9 cellular contexts compared by ENCODE assay signal in the genomic region with DNA sequence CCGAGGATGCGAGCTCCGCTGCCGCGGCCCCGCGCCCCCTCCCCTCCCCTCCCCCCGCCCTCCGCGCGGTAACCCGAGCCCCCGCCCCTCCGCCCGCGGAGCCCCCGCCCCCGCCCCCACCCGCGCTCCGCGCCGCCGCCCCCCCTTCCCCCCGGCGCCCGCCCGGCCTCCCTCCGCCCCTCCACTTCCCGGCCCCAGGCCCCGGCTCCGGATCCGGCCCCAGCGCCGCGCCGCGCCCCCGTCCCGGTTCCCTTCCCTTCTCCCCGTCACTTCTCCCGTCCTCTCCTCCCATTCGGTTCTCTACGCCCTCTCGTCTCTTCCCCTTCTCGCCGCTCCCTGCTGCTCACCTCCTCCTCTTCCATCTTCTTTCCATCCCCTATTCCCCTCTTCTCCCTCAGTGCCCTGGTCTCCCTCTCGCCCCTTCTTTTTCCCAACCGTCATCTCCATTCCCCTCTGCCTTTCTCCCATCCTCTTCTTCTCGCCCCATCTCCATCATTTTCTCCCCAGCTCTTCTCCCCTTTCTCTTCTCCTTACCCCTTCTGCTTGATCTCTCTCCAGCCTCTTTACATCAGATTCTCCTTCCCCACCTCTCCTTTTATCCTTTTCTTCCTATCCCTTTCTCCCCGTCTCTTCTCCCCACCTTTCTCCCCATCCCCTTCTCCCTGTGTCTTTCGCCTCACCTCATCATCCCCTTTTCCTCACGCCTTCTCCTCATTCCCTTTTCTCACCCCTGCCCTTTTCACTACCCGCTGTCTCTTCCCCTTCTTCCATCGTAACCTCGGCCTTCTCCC. TPM values are rescaled to one million over a fixed set of nuclear protein-coding genes. Genes with fewer than 3 reads are reported as not detected.
A peak's percentile ranks its signal among the peaks of the same experiment; 100 is the strongest.
DNase-seq lines count a peak whose midpoint lies in the region; TF ChIP-seq lines count a peak whose summit lies in the region.
"Had no signal": no experiment of that assay in that cellular context is flagged by ENCODE, and none has a peak within 500 bp of the region (broad histone marks: within the 10 kb centered on the region; RNA-seq: fewer than 3 reads in every experiment).

A gene with protein sequence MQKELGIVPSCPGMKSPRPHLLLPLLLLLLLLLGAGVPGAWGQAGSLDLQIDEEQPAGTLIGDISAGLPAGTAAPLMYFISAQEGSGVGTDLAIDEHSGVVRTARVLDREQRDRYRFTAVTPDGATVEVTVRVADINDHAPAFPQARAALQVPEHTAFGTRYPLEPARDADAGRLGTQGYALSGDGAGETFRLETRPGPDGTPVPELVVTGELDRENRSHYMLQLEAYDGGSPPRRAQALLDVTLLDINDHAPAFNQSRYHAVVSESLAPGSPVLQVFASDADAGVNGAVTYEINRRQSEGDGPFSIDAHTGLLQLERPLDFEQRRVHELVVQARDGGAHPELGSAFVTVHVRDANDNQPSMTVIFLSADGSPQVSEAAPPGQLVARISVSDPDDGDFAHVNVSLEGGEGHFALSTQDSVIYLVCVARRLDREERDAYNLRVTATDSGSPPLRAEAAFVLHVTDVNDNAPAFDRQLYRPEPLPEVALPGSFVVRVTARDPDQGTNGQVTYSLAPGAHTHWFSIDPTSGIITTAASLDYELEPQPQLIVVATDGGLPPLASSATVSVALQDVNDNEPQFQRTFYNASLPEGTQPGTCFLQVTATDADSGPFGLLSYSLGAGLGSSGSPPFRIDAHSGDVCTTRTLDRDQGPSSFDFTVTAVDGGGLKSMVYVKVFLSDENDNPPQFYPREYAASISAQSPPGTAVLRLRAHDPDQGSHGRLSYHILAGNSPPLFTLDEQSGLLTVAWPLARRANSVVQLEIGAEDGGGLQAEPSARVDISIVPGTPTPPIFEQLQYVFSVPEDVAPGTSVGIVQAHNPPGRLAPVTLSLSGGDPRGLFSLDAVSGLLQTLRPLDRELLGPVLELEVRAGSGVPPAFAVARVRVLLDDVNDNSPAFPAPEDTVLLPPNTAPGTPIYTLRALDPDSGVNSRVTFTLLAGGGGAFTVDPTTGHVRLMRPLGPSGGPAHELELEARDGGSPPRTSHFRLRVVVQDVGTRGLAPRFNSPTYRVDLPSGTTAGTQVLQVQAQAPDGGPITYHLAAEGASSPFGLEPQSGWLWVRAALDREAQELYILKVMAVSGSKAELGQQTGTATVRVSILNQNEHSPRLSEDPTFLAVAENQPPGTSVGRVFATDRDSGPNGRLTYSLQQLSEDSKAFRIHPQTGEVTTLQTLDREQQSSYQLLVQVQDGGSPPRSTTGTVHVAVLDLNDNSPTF (N-terminal part only) (minus strand): TSS at position 20 of the 791 bp plus-strand sequence. CDS start 14,196 bp downstream, outside the sequence.

- no peak for TF ChIP-seq EP300 in neural cell (conservative IDR thresholded peaks at IDR 0.05; ENCODE audit: poor library complexity, severe bottlenecking)

- H3K9ac ChIP-seq in neural cell (ENCODE audit: low read length) = peak within 1 kb of the TSS; percentile 97
- H3K9ac ChIP-seq: KMS-11 had no signal

- TF ChIP-seq CTCF in esophagus squamous epithelium (IDR thresholded peaks at IDR 0.05) (no peak), neural cell (IDR thresholded peaks at IDR 0.05; ENCODE audit: poor library complexity, severe bottlenecking) (no peak)

- no peaks in the 10 kb centered on the region for H3F3A ChIP-seq in neural cell (ENCODE audit: insufficient read depth, low read length, poor library complexity, severe bottlenecking)

- 18 to 27% methylated on average over 16 to 23 of the region's 56 CpGs for WGBS in esophagus squamous epithelium, 2 donors

- peaks cover 53% of the 10 kb centered on the region for H3K79me2 ChIP-seq in neural cell (replicated peaks; ENCODE audit: insufficient read depth, low read length)

- H4K20me1 ChIP-seq in neural cell (ENCODE audit: insufficient read depth) = no peaks in the 10 kb centered on the region

- no peaks in the 10 kb centered on the region for H3K9me3 ChIP-seq in SJSA1 (replicated peaks)
- no peaks in the 10 kb centered on the region for H3K9me3 ChIP-seq in esophagus squamous epithelium
- no peaks in the 10 kb centered on the region for H3K9me3 ChIP-seq in neural cell (ENCODE audit: low read length)

- H3K27ac ChIP-seq in SJSA1 = no peak within 1 kb of the TSS
- H3K27ac ChIP-seq in esophagus squamous epithelium = peak within 1 kb of the TSS; percentile 56 to 87 (median 76)
- H3K27ac ChIP-seq in neural cell (ENCODE audit: low read length) = peak within 1 kb of the TSS; percentile 93
- H3K27ac ChIP-seq: KMS-11 had no signal

- H3K4me3 ChIP-seq in SJSA1 (peak within 1 kb of the TSS; percentile 41), esophagus squamous epithelium (peak within 1 kb of the TSS; percentile 7 to 73 (median 50)), neural cell (ENCODE audit: low read length) (peak within 1 kb of the TSS; percentile 84)

- H3K9me2 ChIP-seq in neural cell (ENCODE audit: insufficient read depth, low read length) = no peaks in the 10 kb centered on the region

- H3K36me3 ChIP-seq in SJSA1 (no peaks in the 10 kb centered on the region), esophagus squamous epithelium (no peaks in the 10 kb centered on the region), neural cell (ENCODE audit: insufficient read depth, low read length) (no peaks in the 10 kb centered on the region)

- TF ChIP-seq RAD21 in neural cell (conservative IDR thresholded peaks at IDR 0.05) = no peak

- no peak for TF ChIP-seq POLR2A in esophagus squamous epithelium (IDR thresholded peaks at IDR 0.05)

- intact Hi-C loops in esophagus squamous epithelium (cut with DNase I) = no loop called here

- no peaks in the 10 kb centered on the region for H3K27me3 ChIP-seq in SJSA1 (replicated peaks)
- peaks cover 0 to 56% (median 0%) of the 10 kb centered on the region in 4 donors for H3K27me3 ChIP-seq in esophagus squamous epithelium
- no peaks in the 10 kb centered on the region for H3K27me3 ChIP-seq in neural cell (ENCODE audit: insufficient read depth, low read depth, low read length)

- peak within 1 kb of the TSS; percentile 68 for H3K4me2 ChIP-seq in neural cell (ENCODE audit: low read length)
- H3K4me2 ChIP-seq: KMS-11 had no signal

- H2AFZ ChIP-seq in neural cell (ENCODE audit: low read depth, low read length) = peak within 1 kb of the TSS; percentile 94

- H3K4me1 ChIP-seq in SJSA1 (replicated peaks) = no peaks in the 10 kb centered on the region; the same call in none of the 2 replicates
- H3K4me1 ChIP-seq in esophagus squamous epithelium = peaks cover 0 to 21% (median 0%) of the 10 kb centered on the region in 3 donors

- DNase-seq in ELR (ENCODE audit: low read depth) (peak; percentile 32), SJSA1 (ENCODE audit: low read depth in 1 of 2, low spot score in 2 of 2) (no peak), esophagus squamous epithelium (lab: John Stamatoyannopoulos, UW) (no peak), RPMI8226 (no peak), OCI-M1 (lab: John Stamatoyannopoulos, UW) (no peak), SIG-M5 treated with dmso at 0.1 percent for 504 hours (lab: John Stamatoyannopoulos, UW; ENCODE audit: unreplicated experiment) (no peak), NOMO-1 treated with dmso at 0.1 percent for 144 hours (lab: John Stamatoyannopoulos, UW; ENCODE audit: unreplicated experiment) (no peak)

TF ChIP-seq in neural cell, 6 proteins besides CTCF, POLR2A, EP300 and RAD21:
- TF ChIP-seq MXI1 (conservative IDR thresholded peaks at IDR 0.05; ENCODE audit: poor library complexity, severe bottlenecking) (no peak), TAF1 (IDR thresholded peaks at IDR 0.05; ENCODE audit: low read depth) (peak; percentile 76), POLR2AphosphoS5 (IDR thresholded peaks at IDR 0.05) (peak; percentile 66)
- TF ChIP-seq, protein P1, sequence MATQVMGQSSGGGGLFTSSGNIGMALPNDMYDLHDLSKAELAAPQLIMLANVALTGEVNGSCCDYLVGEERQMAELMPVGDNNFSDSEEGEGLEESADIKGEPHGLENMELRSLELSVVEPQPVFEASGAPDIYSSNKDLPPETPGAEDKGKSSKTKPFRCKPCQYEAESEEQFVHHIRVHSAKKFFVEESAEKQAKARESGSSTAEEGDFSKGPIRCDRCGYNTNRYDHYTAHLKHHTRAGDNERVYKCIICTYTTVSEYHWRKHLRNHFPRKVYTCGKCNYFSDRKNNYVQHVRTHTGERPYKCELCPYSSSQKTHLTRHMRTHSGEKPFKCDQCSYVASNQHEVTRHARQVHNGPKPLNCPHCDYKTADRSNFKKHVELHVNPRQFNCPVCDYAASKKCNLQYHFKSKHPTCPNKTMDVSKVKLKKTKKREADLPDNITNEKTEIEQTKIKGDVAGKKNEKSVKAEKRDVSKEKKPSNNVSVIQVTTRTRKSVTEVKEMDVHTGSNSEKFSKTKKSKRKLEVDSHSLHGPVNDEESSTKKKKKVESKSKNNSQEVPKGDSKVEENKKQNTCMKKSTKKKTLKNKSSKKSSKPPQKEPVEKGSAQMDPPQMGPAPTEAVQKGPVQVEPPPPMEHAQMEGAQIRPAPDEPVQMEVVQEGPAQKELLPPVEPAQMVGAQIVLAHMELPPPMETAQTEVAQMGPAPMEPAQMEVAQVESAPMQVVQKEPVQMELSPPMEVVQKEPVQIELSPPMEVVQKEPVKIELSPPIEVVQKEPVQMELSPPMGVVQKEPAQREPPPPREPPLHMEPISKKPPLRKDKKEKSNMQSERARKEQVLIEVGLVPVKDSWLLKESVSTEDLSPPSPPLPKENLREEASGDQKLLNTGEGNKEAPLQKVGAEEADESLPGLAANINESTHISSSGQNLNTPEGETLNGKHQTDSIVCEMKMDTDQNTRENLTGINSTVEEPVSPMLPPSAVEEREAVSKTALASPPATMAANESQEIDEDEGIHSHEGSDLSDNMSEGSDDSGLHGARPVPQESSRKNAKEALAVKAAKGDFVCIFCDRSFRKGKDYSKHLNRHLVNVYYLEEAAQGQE (IDR thresholded peaks at IDR 0.05; ENCODE audit: borderline replicate concordance) = peak; percentile 88

RNA-seq across cellular contexts. Expression of the gene that starts here (rescaled TPM):
- total RNA-seq in SJSA1 (2014; rRNA removed; shearing (Covaris generic)) = 7.8 and 12.0 TPM in 2 replicates
- total RNA-seq in esophagus squamous epithelium = 1 to 10 TPM; 1.1 to 9.9 (median 2.3) TPM
- polyA plus RNA-seq in neural cell = 30.1 and 42.4 TPM in 2 replicates
- 113 and 126 TPM in 2 replicates for polyA minus RNA-seq in neural cell
